Comparison of ENCODE assay signal across 11 cellular contexts in genomic region chr12:104742551-104742961, GRCh38.
DNase-seq lines count a peak whose midpoint lies in the region; TF ChIP-seq lines count a peak whose summit lies in the region.
"Had no signal": no experiment of that assay in that cellular context is flagged by ENCODE, and none has a peak within 500 bp of the region (broad histone marks: within the 10 kb centered on the region; RNA-seq: fewer than 3 reads in every experiment).

No MANE protein-coding gene starts in this region.

- no peak for TF ChIP-seq CTCF in WERI-Rb-1 (IDR thresholded peaks at IDR 0.05; ENCODE audit: low read depth, low read length)

- DNase-seq in NCI-H1417 (lab: John Stamatoyannopoulos, UW) (peak in 2 of 3 experiments; percentile 55 to 73), NCI-H1417 treated with DMSO at 0.1 percent for 48 hours (lab: John Stamatoyannopoulos, UW) (no peak), SJCRH30 (peak; percentile 74 to 84), hippocampal formation (lab: John Stamatoyannopoulos, UW) (peak; percentile 73 to 75), substantia nigra (lab: John Stamatoyannopoulos, UW) (peak in 46 of 49 donors; percentile 11 to 87 (median 72)), WERI-Rb-1 (no peak), NCI-H526 treated with DMSO at 0.1 percent for 48 hours (lab: John Stamatoyannopoulos, UW) (no peak), SKM-1 (lab: John Stamatoyannopoulos, UW; ENCODE audit: unreplicated experiment) (no peak)
- DNase-seq: NCI-H1436 treated with DMSO at 0.1 percent for 48 hours; stimulated activated CD4-positive, alpha-beta T cell treated with anti-CD3 and anti-CD28 coated beads, Interleukin-2, amount 100 ng/mL, for 48 hours; testis had no signal

- H3K9me3 ChIP-seq in SJCRH30 (replicated peaks) = no peaks in the 10 kb centered on the region
- no peaks in the 10 kb centered on the region for H3K9me3 ChIP-seq in WERI-Rb-1 (ENCODE audit: severe bottlenecking)
- H3K9me3 ChIP-seq: testis had no signal

- H3K27me3 ChIP-seq in SJCRH30 (no peaks in the 10 kb centered on the region), WERI-Rb-1 (ENCODE audit: insufficient read depth, low read depth, severe bottlenecking) (no peaks in the 10 kb centered on the region)
- H3K27me3 ChIP-seq: testis had no signal

- H3K36me3 ChIP-seq in SJCRH30 = no peaks in the 10 kb centered on the region
- no peaks in the 10 kb centered on the region for H3K36me3 ChIP-seq in WERI-Rb-1

- peaks cover 23% of the 10 kb centered on the region for H3K4me1 ChIP-seq in SJCRH30

- H3K27ac ChIP-seq in SJCRH30 = peak overlapping the region; percentile 45
- no peak overlapping the region for H3K27ac ChIP-seq in substantia nigra (ENCODE audit: low read depth, low read length, poor library complexity, severe bottlenecking)
- H3K27ac ChIP-seq in WERI-Rb-1 = no peak overlapping the region
- H3K27ac ChIP-seq: testis had no signal

- H3K4me3 ChIP-seq in SJCRH30 = no peak overlapping the region
- no peak overlapping the region for H3K4me3 ChIP-seq in WERI-Rb-1 (ENCODE audit: low read depth, low read length)
- H3K4me3 ChIP-seq: testis had no signal

Comparison
In these comparisons a context has a peak if more than half of its experiments do, and no peak if none do; other contexts are left out.
1. DNase-seq: peak in NCI-H1417 (2 of 3), SJCRH30 (2 of 2), hippocampal formation (2 of 2) and substantia nigra (46 of 49); none in NCI-H1417 treated with DMSO at 0.1 percent for 48 hours (single experiment), WERI-Rb-1 (single experiment), NCI-H526 treated with DMSO at 0.1 percent for 48 hours (single experiment) and SKM-1 (single experiment).